Comparison of ENCODE assay signal across 9 cellular contexts in genomic region chr19:3357731-3358391, GRCh38. TPM values are rescaled to one million over a fixed set of nuclear protein-coding genes. Genes with fewer than 3 reads are reported as not detected.
DNase-seq lines count a peak whose midpoint lies in the region; ATAC-seq and TF ChIP-seq lines count a peak whose summit lies in the region.
"Had no signal": no experiment of that assay in that cellular context is flagged by ENCODE, and none has a peak within 500 bp of the region (broad histone marks: within the 10 kb centered on the region; RNA-seq: fewer than 3 reads in every experiment).

No MANE protein-coding gene starts in this region.

- H3K4me2 ChIP-seq in mammary epithelial cell (ENCODE audit: insufficient read depth, low read depth, low read length) (no peak overlapping the region), MM.1S (ENCODE audit: low read depth, low read length) (no peak overlapping the region)

- H3K27ac ChIP-seq in mammary epithelial cell (ENCODE audit: insufficient read depth, low read depth, low read length) (no peak overlapping the region), ascending aorta (peak overlapping the region; percentile 65 to 74), MM.1S (ENCODE audit: low read length) (no peak overlapping the region)
- H3K27ac ChIP-seq in naive thymus-derived CD4-positive, alpha-beta T cell (ENCODE audit: low read depth, low read length) = no peak overlapping the region

- ATAC-seq in naive thymus-derived CD4-positive, alpha-beta T cell = no peak

- CTCF ChIA-PET in MCF 10A (lab: Yijun Ruan, JAX) (no interaction called here), mammary epithelial cell (lab: Charles Lee; ENCODE audit: low non-redundant PET) (interaction anchor here (0.5 kb wide), 1 partner anchor 60 kb away, joined by 3 read pairs; no protein-coding TSS in a partner anchor)
- CTCF ChIA-PET in naive thymus-derived CD4-positive, alpha-beta T cell (lab: Charles Lee) = no interaction called here

- no peaks in the 10 kb centered on the region for H3F3A ChIP-seq in MM.1S (ENCODE audit: insufficient read depth, low read length)

- in situ Hi-C loops in mammary epithelial cell (cut with MboI; ENCODE audit: low sequenced_read_pairs in 2 of 2) = no loop called here

- peak overlapping the region; percentile 59 for H3K4me3 Mint-ChIP-seq in MCF 10A (ENCODE audit: unreplicated experiment)
- peak overlapping the region; percentile 65 to 93 (median 84) for H3K4me3 Mint-ChIP-seq in naive thymus-derived CD4-positive, alpha-beta T cell
- peak overlapping the region; percentile 77 for H3K4me3 Mint-ChIP-seq in type B pancreatic cell

- H3K9me2 ChIP-seq in MM.1S (replicated peaks; ENCODE audit: insufficient read depth, low read length) = no peaks in the 10 kb centered on the region

- DNase-seq in MCF 10A (ENCODE audit: unreplicated experiment) (no peak), mammary epithelial cell (no peak), ascending aorta (ENCODE audit: low spot score in 2 of 2) (no peak), type B pancreatic cell (ENCODE audit: extremely low spot score, unreplicated experiment) (no peak), NCI-H146 (lab: John Stamatoyannopoulos, UW) (no peak), NCI-H1436 (lab: John Stamatoyannopoulos, UW) (no peak), MM.1S (no peak)
- peak in 5 of 9 donors; percentile 28 to 42 (median 31) for DNase-seq in naive thymus-derived CD4-positive, alpha-beta T cell
- DNase-seq: NCI-H2081 had no signal

- H3K9ac ChIP-seq in mammary epithelial cell (ENCODE audit: insufficient read depth, low read length) (no peak overlapping the region), MM.1S (ENCODE audit: low read length) (no peak overlapping the region)

- H3K9me3 Mint-ChIP-seq in MCF 10A (ENCODE audit: unreplicated experiment) = no peaks in the 10 kb centered on the region
- H3K9me3 Mint-ChIP-seq in naive thymus-derived CD4-positive, alpha-beta T cell = peaks cover 0 to 6% (median 0%) of the 10 kb centered on the region in 11 donors
- no peaks in the 10 kb centered on the region for H3K9me3 Mint-ChIP-seq in type B pancreatic cell

- H3K4me3 ChIP-seq in mammary epithelial cell (replicated peaks in 1 of 3; ENCODE audit: insufficient read depth in 1 of 3, low read depth in 2 of 3, low read length in 3 of 3) (no peak overlapping the region), ascending aorta (peak overlapping the region; percentile 83 to 99), MM.1S (ENCODE audit: low read length) (no peak overlapping the region)
- peak overlapping the region; percentile 71 for H3K4me3 ChIP-seq in naive thymus-derived CD4-positive, alpha-beta T cell (ENCODE audit: low read length)

- H4K20me1 ChIP-seq in mammary epithelial cell (ENCODE audit: insufficient read depth, low read length) (no peaks in the 10 kb centered on the region), MM.1S (ENCODE audit: insufficient read depth, low read length) (no peaks in the 10 kb centered on the region)

- H3K27me3 ChIP-seq in mammary epithelial cell (ENCODE audit: insufficient read depth, low read length) = no peaks in the 10 kb centered on the region
- no peaks in the 10 kb centered on the region for H3K27me3 ChIP-seq in ascending aorta
- no peaks in the 10 kb centered on the region for H3K27me3 ChIP-seq in naive thymus-derived CD4-positive, alpha-beta T cell (ENCODE audit: control insufficient read depth in 2 of 2, insufficient read depth in 2 of 2, low read length in 2 of 2)
- peaks cover 81% of the 10 kb centered on the region for H3K27me3 ChIP-seq in MM.1S (replicated peaks; ENCODE audit: insufficient read depth, low read length)

- H3K27me3 Mint-ChIP-seq in MCF 10A (ENCODE audit: insufficient read depth, unreplicated experiment) (no peaks in the 10 kb centered on the region), type B pancreatic cell (peaks cover 68% of the 10 kb centered on the region)
- H3K27me3 Mint-ChIP-seq in naive thymus-derived CD4-positive, alpha-beta T cell = peaks cover 0 to 47% (median 0%) of the 10 kb centered on the region in 5 donors

- 33% methylated on average over 11 of the region's 19 CpGs for WGBS in mammary epithelial cell (ENCODE audit: low coverage, missing lambda C conversion rate)

- H3K36me3 Mint-ChIP-seq in MCF 10A (ENCODE audit: insufficient read depth, unreplicated experiment) (peaks cover 6% of the 10 kb centered on the region), type B pancreatic cell (no peaks in the 10 kb centered on the region)
- H3K36me3 Mint-ChIP-seq in naive thymus-derived CD4-positive, alpha-beta T cell = peaks cover 0 to 3% (median 0%) of the 10 kb centered on the region in 5 donors

- no peak for TF ChIP-seq CTCF in MCF 10A (IDR thresholded peaks at IDR 0.05; ENCODE audit: unreplicated experiment)
- TF ChIP-seq CTCF in mammary epithelial cell (conservative IDR thresholded peaks at IDR 0.05 in 1 of 2, IDR thresholded peaks at IDR 0.05 in 1 of 2; ENCODE audit: extremely low read depth in 1 of 2, insufficient read depth in 1 of 2, low read depth in 1 of 2, low read length in 2 of 2) = no peak
- no peak for TF ChIP-seq CTCF in ascending aorta (IDR thresholded peaks at IDR 0.05)
- no peak for TF ChIP-seq CTCF in type B pancreatic cell (conservative IDR thresholded peaks at IDR 0.05)
- TF ChIP-seq CTCF in MM.1S (IDR thresholded peaks at IDR 0.05; ENCODE audit: low read length) = no peak

- H3K27ac Mint-ChIP-seq in MCF 10A (ENCODE audit: low read depth, unreplicated experiment) (no peak overlapping the region), type B pancreatic cell (peak overlapping the region; percentile 18)
- H3K27ac Mint-ChIP-seq in naive thymus-derived CD4-positive, alpha-beta T cell = peak overlapping the region in 8 of 9 donors; percentile 38 to 91 (median 84)

- H3K4me1 Mint-ChIP-seq in MCF 10A (ENCODE audit: insufficient read depth, unreplicated experiment) (peaks cover 20% of the 10 kb centered on the region), type B pancreatic cell (ENCODE audit: unreplicated experiment) (peaks cover 5% of the 10 kb centered on the region)
- peaks cover 15 to 31% (median 30%) of the 10 kb centered on the region in 7 donors for H3K4me1 Mint-ChIP-seq in naive thymus-derived CD4-positive, alpha-beta T cell

- dilution Hi-C loops in mammary epithelial cell (cut with HindIII; ENCODE audit: low sequenced_read_pairs) = no loop called here

- H3K36me3 ChIP-seq in mammary epithelial cell (ENCODE audit: insufficient read depth, low read length) (no peaks in the 10 kb centered on the region), ascending aorta (no peaks in the 10 kb centered on the region), MM.1S (replicated peaks; ENCODE audit: insufficient read depth, low read length) (no peaks in the 10 kb centered on the region)
- peaks cover 0 to 4% (median 0%) of the 10 kb centered on the region in 3 experiments for H3K36me3 ChIP-seq in naive thymus-derived CD4-positive, alpha-beta T cell (ENCODE audit: control insufficient read depth in 2 of 3, insufficient read depth in 3 of 3, low read length in 3 of 3)

- H3K4me1 ChIP-seq in mammary epithelial cell (ENCODE audit: insufficient read depth, low read length) (peaks cover 12% of the 10 kb centered on the region), ascending aorta (peaks cover 16 to 23% of the 10 kb centered on the region in 2 donors), MM.1S (ENCODE audit: low read length) (no peaks in the 10 kb centered on the region)
- H3K4me1 ChIP-seq in naive thymus-derived CD4-positive, alpha-beta T cell (ENCODE audit: control insufficient read depth in 2 of 2, insufficient read depth in 2 of 2, low read length in 2 of 2) = peaks cover 11 to 13% of the 10 kb centered on the region in 2 donors

- H2AFZ ChIP-seq in mammary epithelial cell (ENCODE audit: low read depth, low read length) (no peak overlapping the region), MM.1S (ENCODE audit: low read length) (no peak overlapping the region)

- POLR2A ChIA-PET in MCF 10A (lab: Yijun Ruan, JAX) = interaction anchor here (0.9 kb wide), 1 partner anchor 408 kb away, joined by 3 read pairs; no protein-coding TSS in a partner anchor
- POLR2A ChIA-PET in naive thymus-derived CD4-positive, alpha-beta T cell (lab: Charles Lee) = interaction anchor here (1.4 kb wide), 1 partner anchor 19 kb away, joined by 9 read pairs; no protein-coding TSS in a partner anchor

- H3K9me3 ChIP-seq in mammary epithelial cell (replicated peaks; ENCODE audit: insufficient read depth, low read length) (no peaks in the 10 kb centered on the region), ascending aorta (no peaks in the 10 kb centered on the region), MM.1S (replicated peaks; ENCODE audit: insufficient read depth, low read length) (no peaks in the 10 kb centered on the region)
- H3K9me3 ChIP-seq in naive thymus-derived CD4-positive, alpha-beta T cell (ENCODE audit: control insufficient read depth in 2 of 3, low read length in 3 of 3) = no peaks in the 10 kb centered on the region

- H3K79me2 ChIP-seq in mammary epithelial cell (ENCODE audit: insufficient read depth, low read length) = peaks cover 20% of the 10 kb centered on the region
- H3K79me2 ChIP-seq in MM.1S (ENCODE audit: low read length) = no peaks in the 10 kb centered on the region

- no TSS peak for BruUV-seq in MCF 10A (replicated peaks; lab: Mats Ljungman, UMichigan)
- no TSS peak for BruUV-seq in mammary epithelial cell (replicated peaks; lab: Mats Ljungman, UMichigan)

- intact Hi-C loops in MCF 10A (cut with micrococcal nuclease) (no loop called here), mammary epithelial cell (cut with micrococcal nuclease) (no loop called here), ascending aorta (cut with DNase I) (loop anchor here (2.0 kb wide), 1 partner anchor 13 kb away; no protein-coding TSS in a partner anchor)
- intact Hi-C loops in naive thymus-derived CD4-positive, alpha-beta T cell (cut with micrococcal nuclease) = loop anchor here in 1 of 2 donors (1.0 kb wide), 2 partner anchors 20 to 31 kb away; no protein-coding TSS in a partner anchor

RNA-seq across cellular contexts. Expression of gene NFIC, which starts 8.5 kb away (rescaled TPM):
- 83.4 and 85.5 TPM in 2 replicates for total RNA-seq in MCF 10A (2022)
- 10 to 100 TPM; 43.7 to 77.5 TPM for total RNA-seq in mammary epithelial cell
- polyA plus RNA-seq in mammary epithelial cell = 8.9 TPM
- polyA minus RNA-seq in mammary epithelial cell = 43.2 TPM
- total RNA-seq in ascending aorta = 194 TPM
- 10 to 100 TPM; 15.0 to 35.2 (median 33.1) TPM for total RNA-seq in naive thymus-derived CD4-positive, alpha-beta T cell
- polyA plus RNA-seq in naive thymus-derived CD4-positive, alpha-beta T cell = 10 to 100 TPM; 12.2 to 24.6 TPM
- total RNA-seq in type B pancreatic cell (ENCODE audit: low replicate concordance) = 12.5 and 17.8 TPM in 2 replicates

Comparison
In these comparisons a context has a peak if more than half of its experiments do, and no peak if none do; other contexts are left out.
1. DNase-seq: peak in naive thymus-derived CD4-positive, alpha-beta T cell (5 of 9); none in MCF 10A (single experiment), mammary epithelial cell (single experiment), ascending aorta (0 of 2), type B pancreatic cell (single experiment), NCI-H146 (single experiment), NCI-H1436 (single experiment) and MM.1S (single experiment).
2. H3K27ac ChIP-seq: peak in ascending aorta (2 of 2); none in mammary epithelial cell (single experiment), naive thymus-derived CD4-positive, alpha-beta T cell (single experiment) and MM.1S (single experiment).
3. H3K4me3 ChIP-seq: peak in ascending aorta (2 of 2) and naive thymus-derived CD4-positive, alpha-beta T cell (single experiment); none in mammary epithelial cell (0 of 3) and MM.1S (single experiment).
4. Peak in every context shown above with its lines, with median percentiles within 50 percentile points of each other: H3K4me3 Mint-ChIP-seq.